26 cellular contexts compared by ENCODE assay signal in the genomic region with DNA sequence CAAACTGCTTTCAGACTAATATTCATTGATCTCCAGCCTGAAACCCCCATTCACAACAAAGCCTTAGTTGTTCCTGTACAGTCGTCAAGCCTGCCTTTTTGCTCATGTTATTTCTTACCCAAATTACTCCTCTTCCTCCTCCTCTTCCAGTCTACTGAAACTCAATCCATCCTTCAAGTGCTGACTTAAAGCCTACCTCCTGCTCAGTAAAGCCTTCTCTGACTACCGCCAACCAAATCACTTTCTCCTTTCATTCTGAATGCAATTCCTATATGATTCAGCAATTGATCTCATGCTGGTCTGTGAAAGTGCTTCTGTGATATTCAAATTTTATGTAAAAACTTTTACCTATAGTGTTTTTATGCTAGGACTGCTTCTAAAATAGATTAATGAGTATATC. TPM values are rescaled to one million over a fixed set of nuclear protein-coding genes. Genes with fewer than 3 reads are reported as not detected.
DNase-seq lines count a peak whose midpoint lies in the region; ATAC-seq, FAIRE-seq and TF ChIP-seq lines count a peak whose summit lies in the region.
"Had no signal": no experiment of that assay in that cellular context is flagged by ENCODE, and none has a peak within 500 bp of the region (broad histone marks: within the 10 kb centered on the region; RNA-seq: fewer than 3 reads in every experiment).

No MANE protein-coding gene starts in this region.

- peaks cover 3 to 41% (median 21%) of the 10 kb centered on the region in 4 experiments; a peak in 6 of 8 replicates for H3K36me3 ChIP-seq in H1 (ENCODE audit: control insufficient read depth in 2 of 4, insufficient read depth in 4 of 4, low read length in 3 of 4)

- WGBS in H1 (ENCODE audit: extremely low coverage in 1 of 2, insufficient coverage in 1 of 2, insufficient read length in 1 of 2, insufficient replicate concordance in 2 of 2, low coverage in 1 of 2, low lambda C conversion rate in 2 of 2, missing lambda C conversion rate in 1 of 2), 2 experiments = 49% methylated on average over 2 of the region's 2 CpGs; no CpG with 5 or more reads in 1 of the 2 experiments

- H3K9me3 Mint-ChIP-seq in stimulated activated naive CD8-positive, alpha-beta T cell treated with anti-CD3 and anti-CD28 coated beads, Interleukin-15, Interleukin-2, amounts not matched to agents 100 ng/mL and 50 ng/mL, for 24 hours = no peaks in the 10 kb centered on the region

- no peak for DNase-seq in stimulated activated naive CD8-positive, alpha-beta T cell treated with anti-CD3 and anti-CD28 coated beads, Interleukin-15, Interleukin-2, amounts not matched to agents 100 U/mL and 50 U/mL, for 24 hours
- DNase-seq in T-helper 17 cell (no peak), H1 (ENCODE audit: low read depth in 1 of 2, low spot score in 2 of 2) (no peak), NCI-H524 treated with DMSO at 0.1 percent for 48 hours (lab: John Stamatoyannopoulos, UW) (no peak), SW480 (ENCODE audit: low spot score) (no peak)
- DNase-seq: C1 segment of cervical spinal cord; Caco-2; CD4-positive, alpha-beta memory T cell; DMS 273 treated with DMSO at 0.1 percent for 48 hours; DMS79; EL; GDM1; H7; IMR-90; KG1; MM.1S; NCI-H1694; NCI-H2029 treated with DMSO at 0.1 percent for 48 hours; NCI-H2227 treated with DMSO at 0.1 percent for 48 hours; NCI-H69; Right ventricle myocardium superior; RPMI8226 had no signal

- H3K9ac ChIP-seq in H1 (replicated peaks in 1 of 4; ENCODE audit: extremely low read depth in 1 of 4, low read depth in 3 of 4, low read length in 3 of 4) = no peak overlapping the region

- TF ChIP-seq EP300 in H1 (IDR thresholded peaks at IDR 0.05; ENCODE audit: borderline replicate concordance in 1 of 2, low read depth in 2 of 2, low read length in 2 of 2) = no peak

- H3K23me2 ChIP-seq in H1 (ENCODE audit: low read depth, low read length) = no peaks in the 10 kb centered on the region

- H3K4me1 ChIP-seq in H1 (replicated peaks in 1 of 4; ENCODE audit: control insufficient read depth in 3 of 4, insufficient read depth in 4 of 4, low read length in 3 of 4) = peaks cover 0 to 3% (median 0%) of the 10 kb centered on the region in 4 experiments; a peak in 1 of 7 replicates
- H3K4me1 ChIP-seq: Caco-2, SJSA1 had no signal

- no peak overlapping the region for H3K4me2 ChIP-seq in H1 (ENCODE audit: insufficient read depth in 1 of 2, low read depth in 2 of 2, low read length in 2 of 2)

- no peak overlapping the region for H3K56ac ChIP-seq in H1 (replicated peaks; ENCODE audit: insufficient read length, low read depth, low read length)

- no peak for TF ChIP-seq RAD21 in H1 (IDR thresholded peaks at IDR 0.05 in 1 of 2, conservative IDR thresholded peaks at IDR 0.05 in 1 of 2; ENCODE audit: low read depth in 2 of 2, low read length in 2 of 2)

- no peak overlapping the region for H3K4me3 ChIP-seq in H1 (ENCODE audit: extremely low read depth in 1 of 4, insufficient read depth in 2 of 4, low read depth in 3 of 4, low read length in 4 of 4)
- H3K4me3 ChIP-seq: GM12878, SJSA1 had no signal

- H3K23ac ChIP-seq in H1 (ENCODE audit: insufficient read length) = no peak overlapping the region

- POLR2A ChIA-PET in H1 (lab: Charles Lee; ENCODE audit: partially characterized antibody) = interaction anchor here (1.5 kb wide), 1 partner anchor 16 kb away, joined by 4 read pairs; no protein-coding TSS in a partner anchor

- peaks cover 84% of the 10 kb centered on the region for H3K36me3 Mint-ChIP-seq in stimulated activated naive CD8-positive, alpha-beta T cell treated with anti-CD3 and anti-CD28 coated beads, Interleukin-15, Interleukin-2, amounts not matched to agents 100 ng/mL and 50 ng/mL, for 24 hours (ENCODE audit: low read depth)
- peaks cover 27% of the 10 kb centered on the region for H3K36me3 Mint-ChIP-seq in T-helper 17 cell (ENCODE audit: low read depth)

- H3K18ac ChIP-seq in H1 (ENCODE audit: extremely low read depth, low read length) = no peak overlapping the region

- no peak overlapping the region for H3K4me3 Mint-ChIP-seq in stimulated activated naive CD8-positive, alpha-beta T cell treated with anti-CD3 and anti-CD28 coated beads, Interleukin-15, Interleukin-2, amounts not matched to agents 100 ng/mL and 50 ng/mL, for 24 hours
- H3K4me3 Mint-ChIP-seq in T-helper 17 cell = no peak overlapping the region
- H3K4me3 Mint-ChIP-seq: CD4-positive, alpha-beta memory T cell had no signal

- no peaks in the 10 kb centered on the region for H4K20me1 ChIP-seq in H1 (replicated peaks in 1 of 2; ENCODE audit: control insufficient read depth in 1 of 2, insufficient read depth in 2 of 2, low read length in 2 of 2)

- H3K14ac ChIP-seq in H1 (ENCODE audit: insufficient read length) = no peak overlapping the region

- no peaks in the 10 kb centered on the region for H3K9me3 ChIP-seq in T-helper 17 cell (ENCODE audit: control insufficient read depth, low read length, poor library complexity, severe bottlenecking)
- H3K9me3 ChIP-seq in H1 (ENCODE audit: insufficient read depth in 2 of 2, low read depth in 1 of 2, low read length in 1 of 2) = no peaks in the 10 kb centered on the region
- H3K9me3 ChIP-seq: Caco-2, SJSA1 had no signal

- no peaks in the 10 kb centered on the region for H3K79me2 ChIP-seq in H1 (ENCODE audit: control insufficient read depth in 1 of 2, insufficient read depth in 2 of 2, low read length in 2 of 2)

- TF ChIP-seq CTCF in H1 (IDR thresholded peaks at IDR 0.05; ENCODE audit: control extremely low read depth in 1 of 3, insufficient read depth in 1 of 3, low read depth in 1 of 3, low read length in 3 of 3) = no peak

- no peak overlapping the region for H2BK5ac ChIP-seq in H1 (ENCODE audit: low read depth, low read length)

- H4K91ac ChIP-seq in H1 (replicated peaks; ENCODE audit: insufficient read length, low read length) = no peak overlapping the region

- H3K4me1 Mint-ChIP-seq in stimulated activated naive CD8-positive, alpha-beta T cell treated with anti-CD3 and anti-CD28 coated beads, Interleukin-15, Interleukin-2, amounts not matched to agents 100 ng/mL and 50 ng/mL, for 24 hours (ENCODE audit: low read depth) = no peaks in the 10 kb centered on the region
- peaks cover 15% of the 10 kb centered on the region for H3K4me1 Mint-ChIP-seq in T-helper 17 cell

- no peak overlapping the region for H3K4ac ChIP-seq in H1 (replicated peaks; ENCODE audit: insufficient read length, low read depth, low read length)

- no peak overlapping the region for H2BK12ac ChIP-seq in H1 (ENCODE audit: low read depth, low read length)

- H3K27me3 ChIP-seq in H1 (replicated peaks in 1 of 4; ENCODE audit: control insufficient read depth in 3 of 4, extremely low read depth in 1 of 4, insufficient read depth in 3 of 4, low read length in 3 of 4) = no peaks in the 10 kb centered on the region
- H3K27me3 ChIP-seq: SJSA1 had no signal

- H2BK20ac ChIP-seq in H1 (ENCODE audit: low read length) = no peak overlapping the region

- peak overlapping the region; percentile 13 for H3K27ac Mint-ChIP-seq in stimulated activated naive CD8-positive, alpha-beta T cell treated with anti-CD3 and anti-CD28 coated beads, Interleukin-15, Interleukin-2, amounts not matched to agents 100 ng/mL and 50 ng/mL, for 24 hours
- H3K27ac Mint-ChIP-seq in T-helper 17 cell = peak overlapping the region; percentile 57

- H2BK120ac ChIP-seq in H1 (replicated peaks; ENCODE audit: low read depth, low read length) = no peak overlapping the region

- no peak overlapping the region for H2BK15ac ChIP-seq in H1 (ENCODE audit: low read length)

- ATAC-seq in stimulated activated naive CD8-positive, alpha-beta T cell treated with anti-CD3 and anti-CD28 coated beads, Interleukin-15, Interleukin-2, amounts not matched to agents 100 U/mL and 50 U/mL, for 24 hours = no peak
- no peak for ATAC-seq in T-helper 17 cell
- no peak for ATAC-seq in HG03378 (IDR thresholded peaks at IDR 0.05; ENCODE audit: unreplicated experiment)
- ATAC-seq: GM12878 had no signal

- H2AFZ ChIP-seq in H1 (ENCODE audit: low read length) = no peak overlapping the region

- no peak overlapping the region for H4K5ac ChIP-seq in H1 (ENCODE audit: insufficient read length, low read depth, low read length)

- no peak overlapping the region for H2AK5ac ChIP-seq in H1 (ENCODE audit: low read depth, low read length)

- no peaks in the 10 kb centered on the region for H3K27me3 Mint-ChIP-seq in stimulated activated naive CD8-positive, alpha-beta T cell treated with anti-CD3 and anti-CD28 coated beads, Interleukin-15, Interleukin-2, amounts not matched to agents 100 ng/mL and 50 ng/mL, for 24 hours
- no peaks in the 10 kb centered on the region for H3K27me3 Mint-ChIP-seq in T-helper 17 cell
- H3K27me3 Mint-ChIP-seq: CD4-positive, alpha-beta memory T cell had no signal

- CTCF ChIA-PET in H1 (lab: Charles Lee; ENCODE audit: partially characterized antibody) = interaction anchor here (0.9 kb wide), 2 partner anchors 11 to 45 kb away, joined by 3 to 4 read pairs; no protein-coding TSS in a partner anchor

- H3K27ac ChIP-seq in H1 (ENCODE audit: low read depth, low read length) = no peak overlapping the region
- H3K27ac ChIP-seq: SJSA1 had no signal

- FAIRE-seq in H1 (lab: Jason Lieb, UNC) = peak; percentile 45
- FAIRE-seq: GM12878 had no signal

- no peak overlapping the region for H4K8ac ChIP-seq in H1 (ENCODE audit: extremely low read depth, insufficient read depth, low read length)

- no peak for TF ChIP-seq POLR2A in H1 (IDR thresholded peaks at IDR 0.05; ENCODE audit: control extremely low read depth in 1 of 2, low read depth in 2 of 2, low read length in 2 of 2)

- peaks cover 2% of the 10 kb centered on the region; the same call in 1 of the 2 replicates for H3K79me1 ChIP-seq in H1 (ENCODE audit: low read depth, low read length)

RNA-seq across cellular contexts. Expression of a gene that starts 18.6 kb away (rescaled TPM):
- total RNA-seq in T-helper 17 cell = 10 to 100 TPM; 24.2 to 34.2 TPM
- total RNA-seq in H1 (2021; fragmentation: NEBNext Ultra II Directional; extraction: Animal tissue kit (Norgen Biotek cat#: 25700)) = 23.3 and 24.8 TPM in 2 replicates
- 17.3 and 17.7 TPM in 2 replicates for polyA plus RNA-seq in H1 (2011; rRNA removed)
- polyA plus RNA-seq in H1 (2011; cell fraction: cytosol; rRNA removed) = 16.1 TPM
- 29.6 TPM for polyA plus RNA-seq in H1 (2011; cell fraction: nucleus; rRNA removed)
- 14.3 to 17.1 TPM (median 15.6 TPM) in 4 replicates for polyA plus RNA-seq in H1 (2012, experiment 1 of 2)
- 6.3 TPM for polyA plus RNA-seq in H1 (2012, experiment 2 of 2)
- 20.3 TPM for polyA plus RNA-seq in H1 (2013, experiment 1 of 2)
- 20.5 TPM for polyA plus RNA-seq in H1 (2013, experiment 2 of 2)
- 29.6 and 30.0 TPM in 2 replicates for polyA minus RNA-seq in H1 (2011; rRNA and poly(A)+ RNA removed)
- 10.2 TPM for polyA minus RNA-seq in H1 (2011; cell fraction: cytosol; rRNA and poly(A)+ RNA removed)
- polyA minus RNA-seq in H1 (2011; cell fraction: nucleus; rRNA and poly(A)+ RNA removed) = 37.9 TPM

RNA-seq across cellular contexts. Expression of a gene that starts 18.7 kb away (rescaled TPM):
- total RNA-seq in T-helper 17 cell = 10 to 100 TPM in 1 of 2 donors, 1 to 10 TPM in 1; 8.2 to 10.7 TPM
- total RNA-seq in H1 (2021; fragmentation: NEBNext Ultra II Directional; extraction: Animal tissue kit (Norgen Biotek cat#: 25700)) = 33.0 and 33.5 TPM in 2 replicates
- 13.7 and 14.5 TPM in 2 replicates for polyA plus RNA-seq in H1 (2011; rRNA removed)
- polyA plus RNA-seq in H1 (2011; cell fraction: cytosol; rRNA removed) = 15.9 TPM
- polyA plus RNA-seq in H1 (2011; cell fraction: nucleus; rRNA removed) = 19.3 TPM
- 14.3 to 18.8 TPM (median 17.7 TPM) in 4 replicates for polyA plus RNA-seq in H1 (2012, experiment 1 of 2)
- 8.8 TPM for polyA plus RNA-seq in H1 (2012, experiment 2 of 2)
- 13.3 TPM for polyA plus RNA-seq in H1 (2013, experiment 1 of 2)
- 12.3 TPM for polyA plus RNA-seq in H1 (2013, experiment 2 of 2)
- 65.0 and 74.8 TPM in 2 replicates for polyA minus RNA-seq in H1 (2011; rRNA and poly(A)+ RNA removed)
- polyA minus RNA-seq in H1 (2011; cell fraction: cytosol; rRNA and poly(A)+ RNA removed) = 23.3 TPM
- 41.7 TPM for polyA minus RNA-seq in H1 (2011; cell fraction: nucleus; rRNA and poly(A)+ RNA removed)

RNA-seq across cellular contexts. Expression of a gene that starts 48.9 kb away (rescaled TPM):
- 10 to 100 TPM; 12.9 to 19.2 TPM for total RNA-seq in T-helper 17 cell
- 8.1 and 11.9 TPM in 2 replicates for total RNA-seq in H1 (2021; fragmentation: NEBNext Ultra II Directional; extraction: Animal tissue kit (Norgen Biotek cat#: 25700))
- polyA plus RNA-seq in H1 (2011; rRNA removed) = 2.6 and 3.6 TPM in 2 replicates
- polyA plus RNA-seq in H1 (2011; cell fraction: cytosol; rRNA removed) = 3.5 TPM
- polyA plus RNA-seq in H1 (2011; cell fraction: nucleus; rRNA removed) = 9.9 TPM
- polyA plus RNA-seq in H1 (2012, experiment 1 of 2) = 4.1 to 6.5 TPM (median 5.6 TPM) in 4 replicates
- polyA plus RNA-seq in H1 (2012, experiment 2 of 2) = 0.83 TPM
- 6.0 TPM for polyA plus RNA-seq in H1 (2013, experiment 1 of 2)
- polyA plus RNA-seq in H1 (2013, experiment 2 of 2) = 5.6 TPM
- polyA minus RNA-seq in H1 (2011; rRNA and poly(A)+ RNA removed) = 6.9 and 10.7 TPM in 2 replicates
- 4.6 TPM for polyA minus RNA-seq in H1 (2011; cell fraction: cytosol; rRNA and poly(A)+ RNA removed)
- polyA minus RNA-seq in H1 (2011; cell fraction: nucleus; rRNA and poly(A)+ RNA removed) = 10.9 TPM
